In genomic region chr15:69897471-69898237, GRCh38 we compare ENCODE assay signal across 14 cellular contexts.
DNase-seq lines count a peak whose midpoint lies in the region; ATAC-seq and TF ChIP-seq lines count a peak whose summit lies in the region.
"Had no signal": no experiment of that assay in that cellular context is flagged by ENCODE, and none has a peak within 500 bp of the region (broad histone marks: within the 10 kb centered on the region; RNA-seq: fewer than 3 reads in every experiment).

No MANE protein-coding gene starts in this region.

- TF ChIP-seq EP300 in gastroesophageal sphincter (IDR thresholded peaks at IDR 0.05): no peak

- no peaks in the 10 kb centered on the region for H3K9me3 ChIP-seq in gastroesophageal sphincter

- in situ Hi-C loops in GM13977 (cut with MboI; ENCODE audit: low pct_unique_long_range_greater_than_20kb, low sequenced_read_pairs, unreplicated experiment): no loop called here

- peaks cover 29% of the 10 kb centered on the region for H3K27me3 ChIP-seq in gastroesophageal sphincter

- no peak overlapping the region for H3K27ac ChIP-seq in gastroesophageal sphincter

- TF ChIP-seq CTCF in gastroesophageal sphincter (IDR thresholded peaks at IDR 0.05) (no peak), GM13977 (IDR thresholded peaks at IDR 0.05; ENCODE audit: extremely low read depth, insufficient read depth, missing control alignments) (no peak)

- TF ChIP-seq POLR2A in gastroesophageal sphincter (IDR thresholded peaks at IDR 0.05): no peak

- peaks cover 0 to 10% (median 0%) of the 10 kb centered on the region in 3 donors for H3K4me1 ChIP-seq in gastroesophageal sphincter

- H3K36me3 ChIP-seq in gastroesophageal sphincter: no peaks in the 10 kb centered on the region

- no peak overlapping the region for H3K4me3 ChIP-seq in gastroesophageal sphincter

- DNase-seq in NCI-H146 (lab: John Stamatoyannopoulos, UW) (peak; percentile 17), NCI-H146 treated with DMSO at 0.1 percent for 48 hours (lab: John Stamatoyannopoulos, UW; ENCODE audit: unreplicated experiment) (no peak), DMS153 treated with DMSO at 0.1 percent for 48 hours (lab: John Stamatoyannopoulos, UW; ENCODE audit: unreplicated experiment) (peak; percentile 24), NCI-H2171 (lab: John Stamatoyannopoulos, UW) (peak; percentile 83), RKO (ENCODE audit: low spot score) (no peak), GM13977 (ENCODE audit: low spot score) (no peak), hepatic stellate cell (ENCODE audit: low spot score) (no peak)
- DNase-seq: COR-L47; HFFc6; NCI-H2029 treated with DMSO at 0.1 percent for 48 hours; NK-92 treated with Interleukin-12 subunit alpha and Interleukin-12 subunit beta, amount 100 ng/mL, for 24 hours; SHP77; T-helper 1 cell had no signal

- peak; percentile 14 for ATAC-seq in gastroesophageal sphincter

- 70 to 72% methylated on average over 7 to 8 of the region's 9 CpGs for WGBS in gastroesophageal sphincter (ENCODE audit: low coverage in 1 of 2), 2 donors

Comparison
In these comparisons a context has a peak if more than half of its experiments do, and no peak if none do; other contexts are left out.
1. DNase-seq: peak in NCI-H146 (single experiment), DMS153 treated with DMSO at 0.1 percent for 48 hours (single experiment) and NCI-H2171 (single experiment); none in NCI-H146 treated with DMSO at 0.1 percent for 48 hours (single experiment), RKO (single experiment), GM13977 (single experiment) and hepatic stellate cell (single experiment).